25 cellular contexts compared by ENCODE assay signal in the genomic region with DNA sequence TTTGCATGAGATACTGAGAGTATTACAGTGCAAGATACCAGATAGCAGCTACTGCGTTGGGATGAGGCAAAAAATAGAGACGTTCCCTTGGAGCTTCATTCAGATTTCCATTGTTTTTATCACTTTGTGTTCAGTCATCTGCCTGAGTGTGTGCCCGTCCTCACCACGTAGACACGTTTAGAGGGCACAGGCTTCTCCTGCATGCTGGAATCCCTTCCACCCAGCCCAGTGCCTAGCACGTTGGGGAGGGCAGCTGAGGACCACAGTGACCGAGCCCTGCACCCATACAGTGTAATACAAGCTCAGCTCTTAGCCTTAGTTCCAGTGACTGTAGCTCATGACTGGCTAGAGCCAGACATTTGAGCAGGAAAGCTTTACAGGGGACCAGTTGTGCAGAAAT.
"Had no signal": no experiment of that assay in that cellular context is flagged by ENCODE, and none has a peak within 500 bp of the region (broad histone marks: within the 10 kb centered on the region; RNA-seq: fewer than 3 reads in every experiment).

No MANE protein-coding gene starts in this region.

- FAIRE-seq: colon, endothelial cell of umbilical vein, frontal cortex, kidney had no signal

- H3K27me3 ChIP-seq: dorsolateral prefrontal cortex, esophagus muscularis mucosa, foreskin keratinocyte, gastroesophageal sphincter, hepatocyte had no signal

- H2AFZ ChIP-seq: hepatocyte had no signal

- DNase-seq: dermis blood vessel endothelial cell; dorsolateral prefrontal cortex; effector CD4-positive, alpha-beta T cell; effector memory CD4-positive, alpha-beta T cell; foreskin keratinocyte; glutamatergic neuron; hypothalamus; immature natural killer cell; islet precursor cell; kidney; kidney glomerular epithelial cell; left colon; left ventricle myocardium inferior; lower lobe of right lung; mesenchymal stem cell; midbrain; naive thymus-derived CD4-positive, alpha-beta T cell had no signal

- H3K4me2 ChIP-seq: hepatocyte had no signal

- H3K9me3 ChIP-seq: esophagus muscularis mucosa, gastroesophageal sphincter, left ventricle myocardium inferior, lower lobe of right lung had no signal

- ATAC-seq: foreskin keratinocyte; gastroesophageal sphincter; left colon; left lobe of liver; lower lobe of right lung; naive thymus-derived CD4-positive, alpha-beta T cell had no signal

- H3K27ac Mint-ChIP-seq: immature natural killer cell; naive thymus-derived CD4-positive, alpha-beta T cell had no signal

- H3K4me3 ChIP-seq: coronary artery, dorsolateral prefrontal cortex, esophagus muscularis mucosa, gastroesophageal sphincter, hepatocyte, left ventricle myocardium inferior, lower lobe of right lung had no signal

- H3K27ac ChIP-seq: coronary artery, dorsolateral prefrontal cortex, esophagus muscularis mucosa, foreskin keratinocyte, gastroesophageal sphincter, hepatocyte, left ventricle myocardium inferior, lower lobe of right lung had no signal

- H3K9me3 Mint-ChIP-seq: immature natural killer cell had no signal

- H3K4me3 Mint-ChIP-seq: immature natural killer cell; naive thymus-derived CD4-positive, alpha-beta T cell had no signal

- H3K36me3 Mint-ChIP-seq: naive thymus-derived CD4-positive, alpha-beta T cell had no signal

- H3K4me1 Mint-ChIP-seq: immature natural killer cell; naive thymus-derived CD4-positive, alpha-beta T cell had no signal

- H3K79me2 ChIP-seq: hepatocyte had no signal

- H3K4me1 ChIP-seq: foreskin keratinocyte, gastroesophageal sphincter, lower lobe of right lung had no signal
